20 cellular contexts compared by ENCODE assay signal in genomic region chr3:72972706-72973030, GRCh38. TPM values are rescaled to one million over a fixed set of nuclear protein-coding genes. Genes with fewer than 3 reads are reported as not detected.
DNase-seq lines count a peak whose midpoint lies in the region; ATAC-seq, FAIRE-seq and TF ChIP-seq lines count a peak whose summit lies in the region.
"Had no signal": no experiment of that assay in that cellular context is flagged by ENCODE, and none has a peak within 500 bp of the region (broad histone marks: within the 10 kb centered on the region; RNA-seq: fewer than 3 reads in every experiment).

No MANE protein-coding gene starts in this region.

- no peaks in the 10 kb centered on the region for H3K27me3 Mint-ChIP-seq in endodermal cell (ENCODE audit: insufficient read depth)

- no peak overlapping the region for H3K9ac ChIP-seq in endodermal cell (ENCODE audit: extremely low read depth, low read length, poor library complexity, severe bottlenecking)
- no peak overlapping the region for H3K9ac ChIP-seq in mesendoderm (ENCODE audit: low read length)
- no peak overlapping the region for H3K9ac ChIP-seq in smooth muscle cell (ENCODE audit: low read depth)
- H3K9ac ChIP-seq: GM23248 had no signal

- H3K27me3 ChIP-seq in endodermal cell (ENCODE audit: control insufficient read depth, insufficient read depth, low read length, poor library complexity, severe bottlenecking) = no peaks in the 10 kb centered on the region
- H3K27me3 ChIP-seq in mesendoderm (ENCODE audit: insufficient read depth, low read length, poor library complexity) = no peaks in the 10 kb centered on the region
- no peaks in the 10 kb centered on the region for H3K27me3 ChIP-seq in smooth muscle cell (ENCODE audit: low read depth)
- H3K27me3 ChIP-seq: SJSA1 had no signal

- peaks cover 45% of the 10 kb centered on the region for H3K4me1 Mint-ChIP-seq in endodermal cell

- in situ Hi-C loops in G401 (cut with HindIII; ENCODE audit: low sequenced_read_pairs) = no loop called here

- H3K4me1 ChIP-seq in endodermal cell (ENCODE audit: control insufficient read depth, insufficient read depth, low read length) (peaks cover 23% of the 10 kb centered on the region), mesendoderm (ENCODE audit: control insufficient read depth, low read depth, low read length) (peaks cover 11% of the 10 kb centered on the region), smooth muscle cell (ENCODE audit: low read depth) (no peaks in the 10 kb centered on the region)

- H4K20me1 ChIP-seq in smooth muscle cell (ENCODE audit: low read depth) = no peaks in the 10 kb centered on the region

- no peak for TF ChIP-seq POLR2A in GM12892 (IDR thresholded peaks at IDR 0.05; ENCODE audit: low read depth, low read length)

- no peak overlapping the region for H3K4me2 ChIP-seq in mesendoderm (ENCODE audit: low read length)
- H3K4me2 ChIP-seq in smooth muscle cell = peak overlapping the region; percentile 9

- peak overlapping the region; percentile 88 for H2BK120ac ChIP-seq in mesendoderm (ENCODE audit: low read depth, low read length)

- no peak overlapping the region for H2AFZ ChIP-seq in smooth muscle cell (ENCODE audit: low read depth)
- H2AFZ ChIP-seq: GM23248 had no signal

- DNase-seq in GM12892 (ENCODE audit: insufficient read length) = no peak
- no peak for DNase-seq in endodermal cell
- no peak for DNase-seq in mesendoderm
- no peak for DNase-seq in smooth muscle cell (lab: John Stamatoyannopoulos, UW; ENCODE audit: unreplicated experiment)
- DNase-seq in G401 (ENCODE audit: low spot score) = no peak
- DNase-seq in stimulated activated CD4-positive, alpha-beta T cell treated with anti-CD3 and anti-CD28 coated beads, Interleukin-1b, Interleukin-23, amount 100 ng/mL, for 48 hours = no peak
- DNase-seq in activated naive CD4-positive, alpha-beta T cell treated with anti-CD3 and anti-CD28 coated beads, Interleukin-2, amount 50 U/mL, for 72 hours (ENCODE audit: low spot score in 2 of 2) = no peak
- DNase-seq: DMS79, GM23248, HCEC 1CT, Kasumi-1, NCI-H1417 treated with DMSO at 0.1 percent for 48 hours, NCI-H187, NCI-H446, NCI-H526, OCI-M1 had no signal

- 79 to 92% methylated on average over 1 to 3 of the region's 3 CpGs for WGBS in endodermal cell (ENCODE audit: insufficient coverage in 1 of 2, insufficient read length in 1 of 2), 2 experiments
- WGBS in mesendoderm (ENCODE audit: extremely low coverage, insufficient coverage, low lambda C conversion rate) = no CpG with 5 or more reads among the region's 3 CpGs
- WGBS in smooth muscle cell (ENCODE audit: low lambda C conversion rate) = 88% methylated on average over 3 of the region's 3 CpGs

- H3K9me3 ChIP-seq in endodermal cell (ENCODE audit: control insufficient read depth, low read length) = no peaks in the 10 kb centered on the region
- H3K9me3 ChIP-seq in smooth muscle cell (replicated peaks; ENCODE audit: low read depth) = no peaks in the 10 kb centered on the region
- H3K9me3 ChIP-seq: SJSA1 had no signal

- peaks cover 4% of the 10 kb centered on the region for H3K36me3 Mint-ChIP-seq in endodermal cell (ENCODE audit: low read depth)
- H3K36me3 Mint-ChIP-seq in activated naive CD4-positive, alpha-beta T cell treated with anti-CD3 and anti-CD28 coated beads, Interleukin-2, amount 50 U/mL, for 72 hours = no peaks in the 10 kb centered on the region

- no peaks in the 10 kb centered on the region for H3K79me1 ChIP-seq in mesendoderm (ENCODE audit: low read length)

- H3K23ac ChIP-seq in mesendoderm (ENCODE audit: low read length) = no peak overlapping the region

- no peak overlapping the region for H2BK15ac ChIP-seq in mesendoderm (replicated peaks; ENCODE audit: low read depth)

- H3K4ac ChIP-seq in mesendoderm (ENCODE audit: low read depth, low read length) = no peak overlapping the region

- peak overlapping the region; percentile 32 for H3K18ac ChIP-seq in mesendoderm (ENCODE audit: low read length)

- no peak overlapping the region for H4K8ac ChIP-seq in mesendoderm (ENCODE audit: low read depth, low read length)

- no peak overlapping the region for H3K4me3 ChIP-seq in endodermal cell (ENCODE audit: low read length)
- H3K4me3 ChIP-seq in mesendoderm (ENCODE audit: low read length) = no peak overlapping the region
- no peak overlapping the region for H3K4me3 ChIP-seq in smooth muscle cell
- H3K4me3 ChIP-seq: GM23248, SJSA1 had no signal

- peak; percentile 54 for FAIRE-seq in GM12892 (lab: Jason Lieb, UNC)
- FAIRE-seq: RCC 7860 had no signal

- peak overlapping the region; percentile 89 for H3K27ac Mint-ChIP-seq in endodermal cell
- no peak overlapping the region for H3K27ac Mint-ChIP-seq in activated naive CD4-positive, alpha-beta T cell treated with anti-CD3 and anti-CD28 coated beads, Interleukin-2, amount 50 U/mL, for 72 hours

- peak overlapping the region; percentile 35 for H3K4me3 Mint-ChIP-seq in endodermal cell

- no peaks in the 10 kb centered on the region for H3K36me3 ChIP-seq in endodermal cell (ENCODE audit: control insufficient read depth, insufficient read depth, low read length)
- H3K36me3 ChIP-seq in mesendoderm (ENCODE audit: control insufficient read depth, insufficient read depth, low read length) = no peaks in the 10 kb centered on the region
- no peaks in the 10 kb centered on the region for H3K36me3 ChIP-seq in smooth muscle cell (ENCODE audit: low read depth)
- H3K36me3 ChIP-seq: SJSA1 had no signal

- H2BK5ac ChIP-seq in mesendoderm (ENCODE audit: low read length) = no peak overlapping the region

- H3F3A ChIP-seq in smooth muscle cell (ENCODE audit: low read depth) = no peaks in the 10 kb centered on the region

- H2AK5ac ChIP-seq in mesendoderm (ENCODE audit: low read length) = no peak overlapping the region

- no peaks in the 10 kb centered on the region for H3K79me2 ChIP-seq in mesendoderm (ENCODE audit: control insufficient read depth, insufficient read depth, low read length)
- H3K79me2 ChIP-seq in smooth muscle cell (ENCODE audit: low read depth) = no peaks in the 10 kb centered on the region

- TF ChIP-seq CTCF in endodermal cell (conservative IDR thresholded peaks at IDR 0.05) (no peak), smooth muscle cell (IDR thresholded peaks at IDR 0.05; ENCODE audit: borderline replicate concordance, insufficient read depth, poor library complexity, severe bottlenecking) (no peak)

- no peak overlapping the region for H4K5ac ChIP-seq in mesendoderm (ENCODE audit: low read length)

- H3K27ac ChIP-seq in endodermal cell (ENCODE audit: low read depth, low read length) (no peak overlapping the region), mesendoderm (ENCODE audit: low read depth, low read length) (no peak overlapping the region), smooth muscle cell (ENCODE audit: low read depth) (no peak overlapping the region)
- H3K27ac ChIP-seq: C4-2B, GM23248, SJSA1 had no signal

- H3K9me3 Mint-ChIP-seq in endodermal cell = no peaks in the 10 kb centered on the region
- peaks cover 0 to 6% of the 10 kb centered on the region in 2 donors for H3K9me3 Mint-ChIP-seq in activated naive CD4-positive, alpha-beta T cell treated with anti-CD3 and anti-CD28 coated beads, Interleukin-2, amount 50 U/mL, for 72 hours

- H3K56ac ChIP-seq in mesendoderm (ENCODE audit: low read length) = peak overlapping the region; percentile 20

- ATAC-seq in activated naive CD4-positive, alpha-beta T cell treated with anti-CD3 and anti-CD28 coated beads, Interleukin-2, amount 50 U/mL, for 72 hours = no peak
- ATAC-seq: Right ventricle myocardium inferior had no signal

RNA-seq across cellular contexts. Expression of gene PPP4R2, which starts 23.9 kb away (rescaled TPM):
- polyA plus RNA-seq in GM12892 (2012; ENCODE audit: missing spikeins) = 38.4 TPM
- total RNA-seq in endodermal cell (100 to 1,000 TPM; 133 to 157 TPM), smooth muscle cell (52.2 and 84.1 TPM in 2 replicates)
- polyA plus RNA-seq in endodermal cell (2013, experiment 1 of 2) = 76.2 TPM
- polyA plus RNA-seq in endodermal cell (2013, experiment 2 of 2) = 85.4 TPM
- 63.4 TPM for polyA plus RNA-seq in mesendoderm (2013, experiment 1 of 2)
- polyA plus RNA-seq in mesendoderm (2013, experiment 2 of 2) = 61.6 TPM
- 34.6 and 44.0 TPM in 2 replicates for polyA plus RNA-seq in smooth muscle cell
- 61.8 and 93.8 TPM in 2 replicates for total RNA-seq in G401 (2014; rRNA removed; shearing (Covaris generic))
- total RNA-seq in activated naive CD4-positive, alpha-beta T cell treated with anti-CD3 and anti-CD28 coated beads, Interleukin-2, amount 50 U/mL, for 72 hours = 10 to 100 TPM; 69.4 to 85.7 TPM
